ENCODE assay signal across 29 cellular contexts in the genomic region with DNA sequence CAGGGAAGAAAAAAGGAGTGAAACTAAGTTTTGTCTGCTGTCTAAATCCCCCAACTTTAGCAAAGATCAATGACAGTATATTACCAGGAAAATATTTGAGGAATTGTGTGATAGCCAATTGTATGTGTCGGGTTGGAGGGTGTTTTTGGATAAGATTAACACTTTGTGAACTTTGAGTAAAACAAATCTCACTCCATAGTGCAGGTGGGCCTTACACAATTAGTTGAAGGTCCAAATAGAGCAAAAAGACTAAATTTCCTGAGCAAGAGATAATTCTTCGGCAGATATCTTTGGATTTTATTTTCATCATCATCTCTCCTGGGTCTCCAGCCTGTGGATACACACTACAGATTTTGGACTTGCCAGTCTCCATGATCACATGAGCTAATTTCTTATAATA.
"Had no signal": no experiment of that assay in that cellular context is flagged by ENCODE, and none has a peak within 500 bp of the region (broad histone marks: within the 10 kb centered on the region; RNA-seq: fewer than 3 reads in every experiment).

No MANE protein-coding gene starts in this region.

- H3K27me3 ChIP-seq: colonic mucosa, dorsolateral prefrontal cortex, esophagus muscularis mucosa, esophagus squamous epithelium, foreskin keratinocyte, gastrocnemius medialis, gastroesophageal sphincter, heart left ventricle, heart right ventricle had no signal

- H3K36me3 ChIP-seq: colonic mucosa, esophagus muscularis mucosa, esophagus squamous epithelium, gastrocnemius medialis, gastroesophageal sphincter, heart left ventricle, heart right ventricle had no signal

- H3K4me1 ChIP-seq: colonic mucosa, esophagus muscularis mucosa, esophagus squamous epithelium, foreskin keratinocyte, gastrocnemius medialis, gastroesophageal sphincter, heart left ventricle, heart right ventricle had no signal

- H3K4me3 ChIP-seq: colonic mucosa, coronary artery, dorsolateral prefrontal cortex, esophagus muscularis mucosa, esophagus squamous epithelium, gastrocnemius medialis, gastroesophageal sphincter, heart left ventricle, heart right ventricle had no signal

- H3K4me1 Mint-ChIP-seq: endodermal cell had no signal

- H3K9me3 ChIP-seq: colonic mucosa, esophagus muscularis mucosa, esophagus squamous epithelium, gastrocnemius medialis, gastroesophageal sphincter, heart left ventricle, heart right ventricle had no signal

- H3K4me3 Mint-ChIP-seq: dendritic cell treated with granulocyte-macrophage colony-stimulating factor and Interleukin-4, amounts not matched to agents 40 ng/mL and 50 ng/mL, for 4 days; effector memory CD8-positive, alpha-beta T cell; endodermal cell had no signal

- H3K9me3 Mint-ChIP-seq: dendritic cell treated with granulocyte-macrophage colony-stimulating factor and Interleukin-4, amounts not matched to agents 40 ng/mL and 50 ng/mL, for 4 days; effector memory CD8-positive, alpha-beta T cell had no signal

- H3K27ac Mint-ChIP-seq: dendritic cell treated with granulocyte-macrophage colony-stimulating factor and Interleukin-4, amounts not matched to agents 40 ng/mL and 50 ng/mL, for 4 days; effector memory CD8-positive, alpha-beta T cell; endodermal cell had no signal

- FAIRE-seq: colon, endometrium, endothelial cell of umbilical vein, frontal cortex had no signal

- H3K27ac ChIP-seq: colonic mucosa, coronary artery, dorsolateral prefrontal cortex, epithelial cell of prostate, esophagus muscularis mucosa, esophagus squamous epithelium, foreskin keratinocyte, gastrocnemius medialis, gastroesophageal sphincter, heart left ventricle, heart right ventricle had no signal

- DNase-seq: colonic mucosa; cortex of kidney; dermis blood vessel endothelial cell; dorsolateral prefrontal cortex; effector CD4-positive, alpha-beta T cell; effector CD8-positive, alpha-beta T cell; effector memory CD4-positive, alpha-beta T cell; effector memory CD8-positive, alpha-beta T cell; endodermal cell; erythroblast; esophagus squamous epithelium; foreskin fibroblast; foreskin keratinocyte; foreskin melanocyte; gastrocnemius medialis; glutamatergic neuron; head of caudate nucleus; heart left ventricle; heart right ventricle had no signal

- ATAC-seq: effector memory CD8-positive, alpha-beta T cell; esophagus mucosa; foreskin keratinocyte; gastrocnemius medialis; gastroesophageal sphincter; heart left ventricle; heart right ventricle had no signal

- H3K27me3 Mint-ChIP-seq: dendritic cell treated with granulocyte-macrophage colony-stimulating factor and Interleukin-4, amounts not matched to agents 40 ng/mL and 50 ng/mL, for 4 days had no signal
